Comparison of ENCODE assay signal across 11 cellular contexts in the genomic region with DNA sequence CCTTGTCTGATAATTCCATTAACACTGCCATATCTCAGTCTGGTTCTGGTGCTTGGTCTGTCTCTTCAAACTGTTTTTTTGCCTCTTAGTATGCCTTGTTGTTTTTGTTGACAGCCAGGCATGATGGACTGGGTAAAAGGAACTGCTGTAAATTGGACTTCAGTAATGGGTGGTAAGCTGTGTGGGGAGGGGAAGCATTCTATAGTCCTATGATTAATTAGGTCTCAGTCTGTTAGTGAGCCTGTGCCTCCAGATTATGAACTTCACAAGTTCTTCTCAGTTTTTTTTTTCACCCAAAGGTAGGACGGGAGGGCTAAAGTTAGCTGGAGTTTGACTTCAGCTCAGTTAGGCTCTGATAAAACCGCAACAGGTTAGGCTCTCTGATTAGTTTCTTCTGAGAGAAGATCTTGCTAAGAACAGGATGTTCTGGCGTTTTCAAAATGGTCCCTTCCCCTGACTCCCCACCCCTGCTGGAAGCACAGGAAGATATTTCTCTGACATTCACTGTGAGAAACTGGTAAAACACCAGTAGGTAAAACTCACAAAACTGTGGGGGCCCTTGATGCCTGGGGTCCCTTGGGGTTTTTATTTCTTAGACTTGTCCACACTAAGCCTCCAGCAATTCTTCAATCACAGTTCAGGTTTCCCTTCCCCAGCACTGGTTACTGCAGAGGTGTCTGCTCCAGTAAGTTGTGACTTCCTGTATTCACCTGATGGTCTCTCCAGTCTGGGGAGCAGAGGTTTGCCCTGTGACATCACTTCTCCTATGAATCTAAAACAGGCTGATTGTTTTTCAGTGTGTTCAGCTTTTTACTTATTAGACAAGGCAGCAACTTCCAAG. TPM values are rescaled to one million over a fixed set of nuclear protein-coding genes. Genes with fewer than 3 reads are reported as not detected.
A peak's percentile ranks its signal among the peaks of the same experiment; 100 is the strongest.
DNase-seq lines count a peak whose midpoint lies in the region; ATAC-seq, FAIRE-seq and TF ChIP-seq lines count a peak whose summit lies in the region.
"Had no signal": no experiment of that assay in that cellular context is flagged by ENCODE, and none has a peak within 500 bp of the region (broad histone marks: within the 10 kb centered on the region; RNA-seq: fewer than 3 reads in every experiment).

No MANE protein-coding gene starts in this region.

- no peak overlapping the region for H2BK20ac ChIP-seq in H1 (ENCODE audit: low read length)

- H3K27me3 ChIP-seq in H1 (replicated peaks in 1 of 4; ENCODE audit: control insufficient read depth in 3 of 4, extremely low read depth in 1 of 4, insufficient read depth in 3 of 4, low read length in 3 of 4), result no peaks in the 10 kb centered on the region
- H3K27me3 ChIP-seq: tibial nerve had no signal

- no peak for TF ChIP-seq RAD21 in H1 (IDR thresholded peaks at IDR 0.05 in 1 of 2, conservative IDR thresholded peaks at IDR 0.05 in 1 of 2; ENCODE audit: low read depth in 2 of 2, low read length in 2 of 2)

- H2AFZ ChIP-seq in H1 (ENCODE audit: low read length), result peak overlapping the region; percentile 96

- H3K9me3 ChIP-seq in H1 (ENCODE audit: insufficient read depth in 2 of 2, low read depth in 1 of 2, low read length in 1 of 2), result peaks cover 1 to 6% of the 10 kb centered on the region in 2 experiments; a peak in 2 of 4 replicates

- no peak overlapping the region for H3K56ac ChIP-seq in H1 (replicated peaks; ENCODE audit: insufficient read length, low read depth, low read length)

- H4K5ac ChIP-seq in H1 (ENCODE audit: insufficient read length, low read depth, low read length), result no peak overlapping the region

- CTCF ChIA-PET in H1 (lab: Charles Lee; ENCODE audit: partially characterized antibody), result interaction anchor here (0.7 to 1.3 kb wide), 3 partner anchors 10 to 32 kb away, joined by 3 to 6 read pairs (median 5); no protein-coding TSS in a partner anchor

- no peak overlapping the region for H3K23ac ChIP-seq in H1 (ENCODE audit: insufficient read length)

- no peak overlapping the region for H3K4me3 ChIP-seq in H1 (ENCODE audit: extremely low read depth in 1 of 4, insufficient read depth in 2 of 4, low read depth in 3 of 4, low read length in 4 of 4)
- H3K4me3 ChIP-seq in lower leg skin (ENCODE audit: low read depth, poor library complexity, severe bottlenecking), result no peak overlapping the region
- H3K4me3 ChIP-seq: tibial nerve had no signal

- POLR2A ChIA-PET in H1 (lab: Charles Lee; ENCODE audit: partially characterized antibody), result no interaction called here

- TF ChIP-seq POLR2A in H1 (IDR thresholded peaks at IDR 0.05; ENCODE audit: control extremely low read depth in 1 of 2, low read depth in 2 of 2, low read length in 2 of 2), result no peak
- TF ChIP-seq POLR2A in lower leg skin (IDR thresholded peaks at IDR 0.05), result no peak

- no peak overlapping the region for H2BK5ac ChIP-seq in H1 (ENCODE audit: low read depth, low read length)

- no peaks in the 10 kb centered on the region for H3K36me3 ChIP-seq in H1 (ENCODE audit: control insufficient read depth in 2 of 4, insufficient read depth in 4 of 4, low read length in 3 of 4)
- H3K36me3 ChIP-seq: tibial nerve had no signal

- H3K18ac ChIP-seq in H1 (ENCODE audit: extremely low read depth, low read length), result no peak overlapping the region

- H2BK12ac ChIP-seq in H1 (ENCODE audit: low read depth, low read length), result no peak overlapping the region

- no peak overlapping the region for H3K4me2 ChIP-seq in H1 (ENCODE audit: insufficient read depth in 1 of 2, low read depth in 2 of 2, low read length in 2 of 2)

- no peaks in the 10 kb centered on the region for H3K79me2 ChIP-seq in H1 (ENCODE audit: control insufficient read depth in 1 of 2, insufficient read depth in 2 of 2, low read length in 2 of 2)

- no peaks in the 10 kb centered on the region for H3K79me1 ChIP-seq in H1 (ENCODE audit: low read depth, low read length)

- no peaks in the 10 kb centered on the region for H3K4me1 ChIP-seq in H1 (replicated peaks in 1 of 4; ENCODE audit: control insufficient read depth in 3 of 4, insufficient read depth in 4 of 4, low read length in 3 of 4)
- H3K4me1 ChIP-seq: tibial nerve had no signal

- no peak for TF ChIP-seq EP300 in H1 (IDR thresholded peaks at IDR 0.05; ENCODE audit: borderline replicate concordance in 1 of 2, low read depth in 2 of 2, low read length in 2 of 2)

- H3K14ac ChIP-seq in H1 (ENCODE audit: insufficient read length), result no peak overlapping the region

- no peak overlapping the region for H4K8ac ChIP-seq in H1 (ENCODE audit: extremely low read depth, insufficient read depth, low read length)

- WGBS in H1 (ENCODE audit: extremely low coverage in 1 of 2, insufficient coverage in 1 of 2, insufficient read length in 1 of 2, insufficient replicate concordance in 2 of 2, low coverage in 1 of 2, low lambda C conversion rate in 2 of 2, missing lambda C conversion rate in 1 of 2), 2 experiments, result 68% methylated on average over 3 of the region's 3 CpGs; no CpG with 5 or more reads in 1 of the 2 experiments
- 64 to 82% methylated on average over 3 of the region's 3 CpGs for WGBS in lower leg skin, 2 donors

- no peak for ATAC-seq in GM19023 (IDR thresholded peaks at IDR 0.05; ENCODE audit: unreplicated experiment)

- no peak for FAIRE-seq in H1 (lab: Jason Lieb, UNC)

- no peak overlapping the region for H4K91ac ChIP-seq in H1 (replicated peaks; ENCODE audit: insufficient read length, low read length)

- no peak overlapping the region; the same call in 1 of the 2 replicates for H2BK15ac ChIP-seq in H1 (ENCODE audit: low read length)

- H2AK5ac ChIP-seq in H1 (ENCODE audit: low read depth, low read length), result no peak overlapping the region

- H2BK120ac ChIP-seq in H1 (replicated peaks; ENCODE audit: low read depth, low read length), result no peak overlapping the region

- H3K9ac ChIP-seq in H1 (replicated peaks in 1 of 4; ENCODE audit: extremely low read depth in 1 of 4, low read depth in 3 of 4, low read length in 3 of 4), result no peak overlapping the region

- no peak overlapping the region for H3K27ac ChIP-seq in H1 (ENCODE audit: low read depth, low read length)
- H3K27ac ChIP-seq: tibial nerve had no signal

- no peaks in the 10 kb centered on the region for H4K20me1 ChIP-seq in H1 (replicated peaks in 1 of 2; ENCODE audit: control insufficient read depth in 1 of 2, insufficient read depth in 2 of 2, low read length in 2 of 2)

- H3K23me2 ChIP-seq in H1 (ENCODE audit: low read depth, low read length), result no peaks in the 10 kb centered on the region

- intact Hi-C loops in head of caudate nucleus (cut with DNase I), result no loop called here
- intact Hi-C loops in lower leg skin (cut with DNase I; ENCODE audit: low total_unique reads), result no loop called here

- TF ChIP-seq CTCF in H1 (IDR thresholded peaks at IDR 0.05; ENCODE audit: control extremely low read depth in 1 of 3, insufficient read depth in 1 of 3, low read depth in 1 of 3, low read length in 3 of 3) (no peak), lower leg skin (IDR thresholded peaks at IDR 0.05) (no peak)

- no peak overlapping the region for H3K4ac ChIP-seq in H1 (replicated peaks; ENCODE audit: insufficient read length, low read depth, low read length)

- peak; percentile 15 for DNase-seq in stimulated activated CD4-positive, alpha-beta T cell treated with anti-CD3 and anti-CD28 coated beads, Interleukin-15, amount 100 ng/mL, for 24 hours
- no peak for DNase-seq in stimulated activated CD4-positive, alpha-beta T cell treated with anti-CD3 and anti-CD28 coated beads, Interleukin-4, amount 100 ng/mL, for 24 hours
- DNase-seq in NAMALWA (ENCODE audit: low spot score), result peak; percentile 30
- no peak for DNase-seq in H1 (ENCODE audit: low read depth in 1 of 2, low spot score in 2 of 2)
- no peak for DNase-seq in AG20443 (ENCODE audit: low spot score)
- DNase-seq in head of caudate nucleus, result no peak
- no peak for DNase-seq in lower leg skin (ENCODE audit: low spot score in 2 of 2)
- DNase-seq: effector CD8-positive, alpha-beta T cell; NCI-H524 had no signal

TF ChIP-seq in H1, 55 proteins besides CTCF, POLR2A, EP300 and RAD21:
- TF ChIP-seq USF2 (IDR thresholded peaks at IDR 0.05; ENCODE audit: low read length), result no peak
- TF ChIP-seq NRF1 (IDR thresholded peaks at IDR 0.05; ENCODE audit: low read depth, low read length), result no peak
- no peak for TF ChIP-seq TAF7 (optimal IDR thresholded peaks at IDR 0.05; ENCODE audit: borderline replicate concordance, low read depth, low read length)
- TF ChIP-seq RBBP5 (IDR thresholded peaks at IDR 0.05; ENCODE audit: borderline replicate concordance, low read depth, low read length), result no peak
TF ChIP-seq in H1: peak in this region for 0.

RNA-seq across cellular contexts. Expression of gene CCDC71L, which starts 43.3 kb away (rescaled TPM):
- total RNA-seq in H1 (2021; fragmentation: NEBNext Ultra II Directional; extraction: Animal tissue kit (Norgen Biotek cat#: 25700)), result 15.8 and 16.7 TPM in 2 replicates
- 12.5 and 15.2 TPM in 2 replicates for polyA plus RNA-seq in H1 (2011; rRNA removed)
- polyA plus RNA-seq in H1 (2011; cell fraction: cytosol; rRNA removed), result 11.0 TPM
- polyA plus RNA-seq in H1 (2011; cell fraction: nucleus; rRNA removed), result 8.6 TPM
- 10.1 to 13.5 TPM (median 11.7 TPM) in 4 replicates for polyA plus RNA-seq in H1 (2012, experiment 1 of 2)
- polyA plus RNA-seq in H1 (2012, experiment 2 of 2), result 14.4 TPM
- 8.1 TPM for polyA plus RNA-seq in H1 (2013, experiment 1 of 2)
- 8.7 TPM for polyA plus RNA-seq in H1 (2013, experiment 2 of 2)
- 1.5 and 2.8 TPM in 2 replicates for polyA minus RNA-seq in H1 (2011; rRNA and poly(A)+ RNA removed)
- polyA minus RNA-seq in H1 (2011; cell fraction: cytosol; rRNA and poly(A)+ RNA removed), result 7.0 TPM
- polyA minus RNA-seq in H1 (2011; cell fraction: nucleus; rRNA and poly(A)+ RNA removed), result 10.2 TPM
- 10 to 100 TPM in 1 of 4 donors, 1 to 10 TPM in 3; 3.0 to 13.4 (median 8.3) TPM for total RNA-seq in lower leg skin

Comparison
In these comparisons a context has a peak if more than half of its experiments do, and no peak if none do; other contexts are left out.
1. DNase-seq: peak in stimulated activated CD4-positive, alpha-beta T cell treated with anti-CD3 and anti-CD28 coated beads, Interleukin-15, amount 100 ng/mL, for 24 hours (single experiment) and NAMALWA (single experiment); none in stimulated activated CD4-positive, alpha-beta T cell treated with anti-CD3 and anti-CD28 coated beads, Interleukin-4, amount 100 ng/mL, for 24 hours (single experiment), H1 (0 of 2), AG20443 (single experiment), head of caudate nucleus (0 of 42) and lower leg skin (0 of 2).